ENCODE assay signal across 2 cellular contexts in the genomic region with DNA sequence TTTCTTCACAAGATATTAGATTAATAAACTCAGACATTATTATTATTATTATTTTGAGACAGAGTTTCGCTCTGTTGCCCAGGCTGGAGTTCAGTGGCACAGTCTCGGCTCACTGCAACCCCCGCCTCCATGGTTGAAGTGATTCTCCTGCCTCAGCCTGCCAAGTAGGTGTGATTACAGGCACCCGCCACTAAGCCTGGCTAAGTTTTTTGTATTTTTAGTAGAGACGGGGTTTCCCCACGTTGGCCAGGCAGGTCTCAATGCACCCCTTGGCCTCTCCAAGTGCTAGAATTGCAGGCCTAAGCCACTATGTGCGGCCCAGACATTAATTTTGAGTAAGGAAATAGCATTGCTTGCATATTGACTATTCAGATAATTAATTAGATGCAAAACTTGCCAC.
TF ChIP-seq lines count a peak whose summit lies in the region.

No MANE protein-coding gene starts in this region.

TF ChIP-seq in GM23338, 12 proteins besides CTCF, POLR2A, EP300 and RAD21 (continued from another document):
- TF ChIP-seq, protein P1, sequence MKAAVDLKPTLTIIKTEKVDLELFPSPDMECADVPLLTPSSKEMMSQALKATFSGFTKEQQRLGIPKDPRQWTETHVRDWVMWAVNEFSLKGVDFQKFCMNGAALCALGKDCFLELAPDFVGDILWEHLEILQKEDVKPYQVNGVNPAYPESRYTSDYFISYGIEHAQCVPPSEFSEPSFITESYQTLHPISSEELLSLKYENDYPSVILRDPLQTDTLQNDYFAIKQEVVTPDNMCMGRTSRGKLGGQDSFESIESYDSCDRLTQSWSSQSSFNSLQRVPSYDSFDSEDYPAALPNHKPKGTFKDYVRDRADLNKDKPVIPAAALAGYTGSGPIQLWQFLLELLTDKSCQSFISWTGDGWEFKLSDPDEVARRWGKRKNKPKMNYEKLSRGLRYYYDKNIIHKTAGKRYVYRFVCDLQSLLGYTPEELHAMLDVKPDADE (IDR thresholded peaks at IDR 0.05), result no peak

TF ChIP-seq in H1, 55 proteins besides CTCF, POLR2A, EP300 and RAD21 (continued from another document):
- TF ChIP-seq CHD2 (IDR thresholded peaks at IDR 0.05; ENCODE audit: low read length) (no peak), SP1 (IDR thresholded peaks at IDR 0.05; ENCODE audit: low read depth, low read length) (no peak), JUN (IDR thresholded peaks at IDR 0.05; ENCODE audit: low read depth, low read length) (no peak), HDAC6 (IDR thresholded peaks at IDR 0.05; ENCODE audit: low read depth, low read length) (no peak), ASH2L (IDR thresholded peaks at IDR 0.05; ENCODE audit: low read length) (no peak), ZNF274 (IDR thresholded peaks at IDR 0.05; ENCODE audit: borderline replicate concordance, extremely low read depth, low read length) (no peak), HDAC2 (IDR thresholded peaks at IDR 0.05; ENCODE audit: borderline replicate concordance in 1 of 2, low read depth in 2 of 2, low read length in 2 of 2) (no peak)
- TF ChIP-seq, protein P2, sequence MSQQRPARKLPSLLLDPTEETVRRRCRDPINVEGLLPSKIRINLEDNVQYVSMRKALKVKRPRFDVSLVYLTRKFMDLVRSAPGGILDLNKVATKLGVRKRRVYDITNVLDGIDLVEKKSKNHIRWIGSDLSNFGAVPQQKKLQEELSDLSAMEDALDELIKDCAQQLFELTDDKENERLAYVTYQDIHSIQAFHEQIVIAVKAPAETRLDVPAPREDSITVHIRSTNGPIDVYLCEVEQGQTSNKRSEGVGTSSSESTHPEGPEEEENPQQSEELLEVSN (IDR thresholded peaks at IDR 0.05), result no peak
